10 cellular contexts compared by ENCODE assay signal in the genomic region with DNA sequence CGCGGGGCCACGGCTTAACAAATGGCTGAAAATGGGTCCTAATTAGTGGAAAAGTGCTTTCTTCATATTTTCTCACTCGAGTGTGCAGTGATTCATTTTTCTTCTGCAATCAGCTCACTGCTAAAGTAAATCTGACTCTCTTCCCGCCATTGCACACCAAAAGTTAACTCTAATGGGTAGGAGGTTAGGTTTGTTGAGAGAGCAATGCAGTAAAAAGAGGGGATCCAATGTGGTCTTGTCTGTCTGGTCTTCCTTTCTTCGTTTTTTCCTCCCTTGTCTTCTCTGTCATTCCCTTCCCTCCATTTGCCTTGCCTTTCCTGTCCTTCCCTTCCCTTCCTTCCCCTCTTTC. TPM values are rescaled to one million over a fixed set of nuclear protein-coding genes. Genes with fewer than 3 reads are reported as not detected.
DNase-seq lines count a peak whose midpoint lies in the region; ATAC-seq and TF ChIP-seq lines count a peak whose summit lies in the region.
"Had no signal": no experiment of that assay in that cellular context is flagged by ENCODE, and none has a peak within 500 bp of the region (broad histone marks: within the 10 kb centered on the region; RNA-seq: fewer than 3 reads in every experiment).

No MANE protein-coding gene starts in this region.

- no peaks in the 10 kb centered on the region for H3K27me3 ChIP-seq in DOHH2 (ENCODE audit: control insufficient read depth, low read length)

- peak overlapping the region; percentile 80 for H3K4me2 ChIP-seq in DOHH2 (ENCODE audit: low read length)

- no peaks in the 10 kb centered on the region for H3K9me3 Mint-ChIP-seq in activated naive CD8-positive, alpha-beta T cell treated with anti-CD3 and anti-CD28 coated beads, Interleukin-2, amount 10 ng/mL, durations not matched to agents 7 days and 5 days
- no peaks in the 10 kb centered on the region for H3K9me3 Mint-ChIP-seq in chondrocyte (ENCODE audit: low read depth)

- peak overlapping the region; percentile 97 for H3K27ac Mint-ChIP-seq in activated naive CD8-positive, alpha-beta T cell treated with anti-CD3 and anti-CD28 coated beads, Interleukin-2, amount 10 ng/mL, durations not matched to agents 7 days and 5 days
- no peak overlapping the region for H3K27ac Mint-ChIP-seq in chondrocyte (ENCODE audit: unreplicated experiment)

- ATAC-seq in activated naive CD8-positive, alpha-beta T cell treated with anti-CD3 and anti-CD28 coated beads, Interleukin-2, amount 10 ng/mL, durations not matched to agents 7 days and 5 days (ENCODE audit: low read depth), result no peak

- peaks cover 53% of the 10 kb centered on the region for H3F3A ChIP-seq in DOHH2 (ENCODE audit: control insufficient read depth, insufficient read depth)

- peak overlapping the region; percentile 97 for H3K4me3 Mint-ChIP-seq in activated naive CD8-positive, alpha-beta T cell treated with anti-CD3 and anti-CD28 coated beads, Interleukin-2, amount 10 ng/mL, durations not matched to agents 7 days and 5 days
- no peak overlapping the region for H3K4me3 Mint-ChIP-seq in chondrocyte (ENCODE audit: unreplicated experiment)

- H3K36me3 Mint-ChIP-seq in activated naive CD8-positive, alpha-beta T cell treated with anti-CD3 and anti-CD28 coated beads, Interleukin-2, amount 10 ng/mL, durations not matched to agents 7 days and 5 days, result peaks cover 79% of the 10 kb centered on the region
- H3K36me3 Mint-ChIP-seq in chondrocyte (ENCODE audit: low read depth), result no peaks in the 10 kb centered on the region

- TF ChIP-seq CTCF in DOHH2 (IDR thresholded peaks at IDR 0.05; ENCODE audit: low read depth, low read length, poor library complexity, severe bottlenecking) (no peak), chondrocyte (IDR thresholded peaks at IDR 0.05) (no peak)

- H3K9me3 ChIP-seq in DOHH2 (ENCODE audit: control insufficient read depth, insufficient read depth, low read length) (no peaks in the 10 kb centered on the region), KOPT-K1 (ENCODE audit: insufficient read depth, low read length, poor library complexity, severe bottlenecking) (no peaks in the 10 kb centered on the region)
- H3K9me3 ChIP-seq: adrenal gland had no signal

- peaks cover 55% of the 10 kb centered on the region for H3K4me1 ChIP-seq in DOHH2 (ENCODE audit: control insufficient read depth, low read length)
- H3K4me1 ChIP-seq: adrenal gland had no signal

- peaks cover 79% of the 10 kb centered on the region for H3K36me3 ChIP-seq in DOHH2 (ENCODE audit: control insufficient read depth, low read length)
- H3K36me3 ChIP-seq in KOPT-K1 (ENCODE audit: insufficient read depth, low read length), result peaks cover 5% of the 10 kb centered on the region; the same call in 1 of the 2 replicates
- H3K36me3 ChIP-seq: adrenal gland had no signal

- peaks cover 28% of the 10 kb centered on the region for H3K4me1 Mint-ChIP-seq in activated naive CD8-positive, alpha-beta T cell treated with anti-CD3 and anti-CD28 coated beads, Interleukin-2, amount 10 ng/mL, durations not matched to agents 7 days and 5 days
- H3K4me1 Mint-ChIP-seq in chondrocyte (ENCODE audit: low read depth), result no peaks in the 10 kb centered on the region

- no peak for DNase-seq in activated naive CD8-positive, alpha-beta T cell treated with anti-CD3 and anti-CD28 coated beads, Interleukin-2, amount 10 ng/mL, durations not matched to agents 7 days and 5 days
- DNase-seq in hippocampal formation (lab: John Stamatoyannopoulos, UW) (no peak), chondrocyte (ENCODE audit: low spot score) (no peak), NCI-H2107 treated with DMSO at 0.1 percent for 48 hours (lab: John Stamatoyannopoulos, UW; ENCODE audit: unreplicated experiment) (no peak)
- DNase-seq: adrenal gland had no signal

- peak overlapping the region; percentile 82 for H3K27ac ChIP-seq in DOHH2 (ENCODE audit: low read depth, low read length)
- peak overlapping the region; percentile 97 for H3K27ac ChIP-seq in KOPT-K1 (ENCODE audit: low read depth, low read length, poor library complexity, severe bottlenecking)
- H3K27ac ChIP-seq in skin epidermis, result peak overlapping the region in 16 of 21 experiments; percentile 31 to 96 (median 83)

- H3K4me3 ChIP-seq in DOHH2 (ENCODE audit: low read length) (peak overlapping the region; percentile 91), skin epidermis (peak overlapping the region in 4 of 7 experiments; percentile 4 to 50 (median 16))
- H3K4me3 ChIP-seq: adrenal gland had no signal

- POLR2A ChIA-PET in activated naive CD8-positive, alpha-beta T cell treated with anti-CD3 and anti-CD28 coated beads, Interleukin-2, amount 10 ng/mL, durations not matched to agents 7 days and 5 days (lab: Charles Lee), result interaction anchor here (1.0 to 21.3 kb wide), 10 partner anchors 8 to 102 kb away, joined by 3 to 489 read pairs (median 81); no protein-coding TSS in a partner anchor

- H3K79me2 ChIP-seq in DOHH2 (ENCODE audit: control insufficient read depth, low read length), result peaks cover 96% of the 10 kb centered on the region

- H4K20me1 ChIP-seq in DOHH2 (ENCODE audit: control insufficient read depth, insufficient read depth, low read depth, low read length), result peaks cover 19% of the 10 kb centered on the region

- H3K27me3 Mint-ChIP-seq in activated naive CD8-positive, alpha-beta T cell treated with anti-CD3 and anti-CD28 coated beads, Interleukin-2, amount 10 ng/mL, durations not matched to agents 7 days and 5 days, result no peaks in the 10 kb centered on the region
- H3K27me3 Mint-ChIP-seq in chondrocyte (ENCODE audit: low read depth), result peaks cover 61% of the 10 kb centered on the region

- no peaks in the 10 kb centered on the region for H3K9me2 ChIP-seq in DOHH2 (replicated peaks; ENCODE audit: control insufficient read depth, low read length)

RNA-seq across cellular contexts. Expression of gene IKZF1, which starts 4.6 kb away (rescaled TPM):
- 100 to 1,000 TPM; 383 to 410 TPM for total RNA-seq in activated naive CD8-positive, alpha-beta T cell treated with anti-CD3 and anti-CD28 coated beads, Interleukin-2, amount 10 ng/mL, durations not matched to agents 7 days and 5 days
- not detected in 3 replicates for total RNA-seq in chondrocyte
- total RNA-seq: renal cortical epithelial cell, SK-MEL-5 had no signal

Comparison
In these comparisons a context has a peak if more than half of its experiments do, and no peak if none do; other contexts are left out.
1. RNA of gene IKZF1, which starts 4.6 kb away (total RNA-seq): 383 to 410 TPM in activated naive CD8-positive, alpha-beta T cell treated with anti-CD3 and anti-CD28 coated beads, Interleukin-2, amount 10 ng/mL, durations not matched to agents 7 days and 5 days; not detected in chondrocyte; every median in the first group is over 100 times any median in the second.
2. Peak in every context shown above with its lines, with median percentiles within 50 percentile points of each other: H3K27ac ChIP-seq.